ENCODE assay signal across 37 cellular contexts in the genomic region with DNA sequence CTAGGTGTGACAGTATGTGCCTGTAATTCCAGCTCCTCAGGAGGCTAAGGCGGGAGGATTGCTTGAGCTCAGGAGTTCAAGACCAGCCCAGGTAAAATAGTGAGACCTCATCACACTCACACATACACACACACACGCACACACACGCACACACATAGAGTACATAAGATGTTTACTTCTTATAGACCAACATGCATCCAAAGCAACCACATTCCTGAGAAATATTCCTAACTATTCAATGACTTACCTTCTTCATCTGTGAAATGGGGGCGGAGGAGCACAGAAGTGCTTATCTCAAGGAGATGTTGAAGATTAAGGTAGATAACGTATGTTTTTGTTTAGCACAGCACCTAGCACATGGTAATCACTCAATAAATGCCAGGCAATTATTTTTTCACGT.
"Had no signal": no experiment of that assay in that cellular context is flagged by ENCODE, and none has a peak within 500 bp of the region (broad histone marks: within the 10 kb centered on the region; RNA-seq: fewer than 3 reads in every experiment).

No MANE protein-coding gene starts in this region.

- H3K9me3 ChIP-seq: ascending aorta, body of pancreas, breast epithelium had no signal

- H3K4me3 ChIP-seq: ascending aorta, body of pancreas, breast epithelium, cardiac muscle cell had no signal

- H3K4me1 ChIP-seq: breast epithelium had no signal

- H3K36me3 ChIP-seq: breast epithelium had no signal

- H3K4me3 Mint-ChIP-seq: activated naive CD4-positive, alpha-beta T cell treated with anti-CD3 and anti-CD28 coated beads for 36 hours; activated naive CD4-positive, alpha-beta T cell treated with anti-CD3 and anti-CD28 coated beads, Interleukin-2, amount 10 ng/mL, durations not matched to agents 7 days and 5 days; activated naive CD4-positive, alpha-beta T cell treated with anti-CD3 and anti-CD28 coated beads, Interleukin-2, amount 50 U/mL, for 24 hours; activated naive CD8-positive, alpha-beta T cell; activated naive CD8-positive, alpha-beta T cell treated with anti-CD3 and anti-CD28 coated beads for 36 hours; activated naive CD8-positive, alpha-beta T cell treated with anti-CD3 and anti-CD28 coated beads, Interleukin-2, amount 10 ng/mL, durations not matched to agents 7 days and 5 days; activated naive CD8-positive, alpha-beta T cell treated with anti-CD3 and anti-CD28 coated beads, Interleukin-2, amount 50 U/mL, for 24 hours; activated T-cell treated with anti-CD3 and anti-CD28 coated beads, Interleukin-2, amount 50 U/mL, for 24 hours; activated T-cell treated with anti-CD3 and anti-CD28 coated beads, Interleukin-2, amount 50 U/mL, for 4 hours; activated T-cell treated with anti-CD3 and anti-CD28 coated beads, Interleukin-2, amount 50 U/mL, for 72 hours; activated T-helper 1 cell treated with anti-CD3 and anti-CD28 coated beads, Interleukin-12 subunit alpha, Interleukin-12 subunit beta, Interleukin-2, Interleukin-4 antibody, amounts not matched to agents 30 ng/mL and 10 ng/mL and 1 ng/mL, durations not matched to agents 14 hours and 24 hours and 36 hours; activated T-helper 17 cell treated with anti-CD3 and anti-CD28 coated beads, Interleukin-2, amount 50 U/mL, for 72 hours; brain; central memory CD8-positive, alpha-beta T cell had no signal

- H3K27ac Mint-ChIP-seq: activated naive CD4-positive, alpha-beta T cell treated with anti-CD3 and anti-CD28 coated beads for 36 hours; activated naive CD4-positive, alpha-beta T cell treated with anti-CD3 and anti-CD28 coated beads, Interleukin-2, amount 10 ng/mL, durations not matched to agents 7 days and 5 days; activated naive CD4-positive, alpha-beta T cell treated with anti-CD3 and anti-CD28 coated beads, Interleukin-2, amount 50 U/mL, for 24 hours; activated naive CD4-positive, alpha-beta T cell treated with anti-CD3 and anti-CD28 coated beads, Interleukin-2, amount 50 U/mL, for 72 hours; activated naive CD8-positive, alpha-beta T cell; activated naive CD8-positive, alpha-beta T cell treated with anti-CD3 and anti-CD28 coated beads for 36 hours; activated naive CD8-positive, alpha-beta T cell treated with anti-CD3 and anti-CD28 coated beads, Interleukin-2, amount 10 ng/mL, durations not matched to agents 7 days and 5 days; activated naive CD8-positive, alpha-beta T cell treated with anti-CD3 and anti-CD28 coated beads, Interleukin-2, amount 50 U/mL, for 24 hours; activated T-cell treated with anti-CD3 and anti-CD28 coated beads, Interleukin-2, amount 50 U/mL, for 24 hours; activated T-cell treated with anti-CD3 and anti-CD28 coated beads, Interleukin-2, amount 50 U/mL, for 72 hours; activated T-helper 1 cell treated with anti-CD3 and anti-CD28 coated beads, Interleukin-12 subunit alpha, Interleukin-12 subunit beta, Interleukin-2, Interleukin-4 antibody, amounts not matched to agents 30 ng/mL and 10 ng/mL and 1 ng/mL, durations not matched to agents 14 hours and 24 hours and 36 hours; activated T-helper 17 cell treated with anti-CD3 and anti-CD28 coated beads, Interleukin-2, amount 50 U/mL, for 72 hours; activated T-helper 2 cell treated with anti-CD3 and anti-CD28 coated beads, Interferon-gamma antibody, Interleukin-2, Interleukin-4, amounts not matched to agents 10 μg/mL and 5 μg/mL and 100 μg/mL, durations not matched to agents 14 hours and 24 hours and 36 hours; brain had no signal

- ATAC-seq: activated naive CD4-positive, alpha-beta T cell treated with anti-CD3 and anti-CD28 coated beads, Interleukin-2, amount 50 U/mL, for 72 hours; activated naive CD8-positive, alpha-beta T cell treated with anti-CD3 and anti-CD28 coated beads, Interleukin-2, amount 50 U/mL, for 24 hours; activated T-cell treated with anti-CD3 and anti-CD28 coated beads, Interleukin-2, amount 50 U/mL, for 4 hours; activated T-cell treated with anti-CD3 and anti-CD28 coated beads, Interleukin-2, amount 50 U/mL, for 72 hours; activated T-helper 17 cell treated with anti-CD3 and anti-CD28 coated beads, Interleukin-2, amount 50 U/mL, for 72 hours; body of pancreas had no signal

- H3K27me3 ChIP-seq: ascending aorta, body of pancreas, brain microvascular endothelial cell, breast epithelium, cardiac muscle cell had no signal

- H3K27me3 Mint-ChIP-seq: activated naive CD4-positive, alpha-beta T cell treated with anti-CD3 and anti-CD28 coated beads, Interleukin-2, amount 10 ng/mL, durations not matched to agents 7 days and 5 days; activated naive CD4-positive, alpha-beta T cell treated with anti-CD3 and anti-CD28 coated beads, Interleukin-2, amount 50 U/mL, for 24 hours; activated naive CD8-positive, alpha-beta T cell; activated naive CD8-positive, alpha-beta T cell treated with anti-CD3 and anti-CD28 coated beads for 36 hours; activated naive CD8-positive, alpha-beta T cell treated with anti-CD3 and anti-CD28 coated beads, Interleukin-2, amount 10 ng/mL, durations not matched to agents 7 days and 5 days; activated naive CD8-positive, alpha-beta T cell treated with anti-CD3 and anti-CD28 coated beads, Interleukin-2, amount 50 U/mL, for 24 hours; activated T-cell treated with anti-CD3 and anti-CD28 coated beads, Interleukin-2, amount 50 U/mL, for 24 hours; activated T-helper 17 cell treated with anti-CD3 and anti-CD28 coated beads, Interleukin-2, amount 50 U/mL, for 72 hours; brain; central memory CD8-positive, alpha-beta T cell had no signal

- H3K27ac ChIP-seq: ascending aorta, body of pancreas, brain microvascular endothelial cell, breast epithelium, cardiac muscle cell had no signal

- H3K9me3 Mint-ChIP-seq: activated naive CD4-positive, alpha-beta T cell treated with anti-CD3 and anti-CD28 coated beads for 36 hours; activated naive CD4-positive, alpha-beta T cell treated with anti-CD3 and anti-CD28 coated beads, Interleukin-2, amount 10 ng/mL, durations not matched to agents 7 days and 5 days; activated naive CD4-positive, alpha-beta T cell treated with anti-CD3 and anti-CD28 coated beads, Interleukin-2, amount 50 U/mL, for 24 hours; activated naive CD4-positive, alpha-beta T cell treated with anti-CD3 and anti-CD28 coated beads, Interleukin-2, amount 50 U/mL, for 72 hours; activated naive CD8-positive, alpha-beta T cell treated with anti-CD3 and anti-CD28 coated beads for 36 hours; activated naive CD8-positive, alpha-beta T cell treated with anti-CD3 and anti-CD28 coated beads, Interleukin-2, amount 10 ng/mL, durations not matched to agents 7 days and 5 days; activated naive CD8-positive, alpha-beta T cell treated with anti-CD3 and anti-CD28 coated beads, Interleukin-2, amount 50 U/mL, for 24 hours; activated T-cell treated with anti-CD3 and anti-CD28 coated beads, Interleukin-2, amount 50 U/mL, for 24 hours; activated T-cell treated with anti-CD3 and anti-CD28 coated beads, Interleukin-2, amount 50 U/mL, for 4 hours; activated T-cell treated with anti-CD3 and anti-CD28 coated beads, Interleukin-2, amount 50 U/mL, for 72 hours; activated T-helper 1 cell treated with anti-CD3 and anti-CD28 coated beads, Interleukin-12 subunit alpha, Interleukin-12 subunit beta, Interleukin-2, Interleukin-4 antibody, amounts not matched to agents 30 ng/mL and 10 ng/mL and 1 ng/mL, durations not matched to agents 14 hours and 24 hours and 36 hours; activated T-helper 17 cell treated with anti-CD3 and anti-CD28 coated beads, Interleukin-2, amount 50 U/mL, for 72 hours; activated T-helper 2 cell treated with anti-CD3 and anti-CD28 coated beads, Interferon-gamma antibody, Interleukin-2, Interleukin-4, amounts not matched to agents 10 μg/mL and 5 μg/mL and 100 μg/mL, durations not matched to agents 14 hours and 24 hours and 36 hours; brain; central memory CD8-positive, alpha-beta T cell had no signal

- DNase-seq: activated effector memory CD4-positive, alpha-beta T cell treated with anti-CD3 and anti-CD28 coated beads, Interleukin-2, amount 50 U/mL, for 16 hours; activated effector memory CD4-positive, alpha-beta T cell treated with Interleukin-2 at 50 U/mL for 16 hours; activated gamma-delta T cell; activated gamma-delta T cell treated with Interleukin-2 at 50 U/mL for 16 hours; activated naive CD4-positive, alpha-beta T cell; activated naive CD4-positive, alpha-beta T cell treated with anti-CD3 and anti-CD28 coated beads for 36 hours; activated naive CD4-positive, alpha-beta T cell treated with anti-CD3 and anti-CD28 coated beads, Interleukin-2, amount 10 ng/mL, durations not matched to agents 7 days and 5 days; activated naive CD4-positive, alpha-beta T cell treated with anti-CD3 and anti-CD28 coated beads, Interleukin-2, amount 50 U/mL, for 16 hours; activated naive CD4-positive, alpha-beta T cell treated with Interleukin-2 at 50 U/mL for 16 hours; activated naive CD8-positive, alpha-beta T cell treated with anti-CD3 and anti-CD28 coated beads for 36 hours; activated naive CD8-positive, alpha-beta T cell treated with anti-CD3 and anti-CD28 coated beads, Interleukin-2, amount 10 ng/mL, durations not matched to agents 7 days and 5 days; activated naive CD8-positive, alpha-beta T cell treated with anti-CD3 and anti-CD28 coated beads, Interleukin-2, amount 50 U/mL, for 24 hours; activated T-cell treated with anti-CD3 and anti-CD28 coated beads, Interleukin-2, amount 50 U/mL, for 1 hour; activated T-cell treated with anti-CD3 and anti-CD28 coated beads, Interleukin-2, amount 50 U/mL, for 24 hours; activated T-cell treated with anti-CD3 and anti-CD28 coated beads, Interleukin-2, amount 50 U/mL, for 4 hours; activated T-cell treated with anti-CD3 and anti-CD28 coated beads, Interleukin-2, amount 50 U/mL, for 48 hours; activated T-cell treated with anti-CD3 and anti-CD28 coated beads, Interleukin-2, amount 50 U/mL, for 72 hours; amniotic stem cell; amygdala; anterior cingulate cortex; aorta; body of pancreas; brain microvascular endothelial cell; caudate nucleus; central memory CD4-positive, alpha-beta T cell; cerebellar nuclear complex had no signal
